Comparison of ENCODE assay signal across 36 cellular contexts in the genomic region with DNA sequence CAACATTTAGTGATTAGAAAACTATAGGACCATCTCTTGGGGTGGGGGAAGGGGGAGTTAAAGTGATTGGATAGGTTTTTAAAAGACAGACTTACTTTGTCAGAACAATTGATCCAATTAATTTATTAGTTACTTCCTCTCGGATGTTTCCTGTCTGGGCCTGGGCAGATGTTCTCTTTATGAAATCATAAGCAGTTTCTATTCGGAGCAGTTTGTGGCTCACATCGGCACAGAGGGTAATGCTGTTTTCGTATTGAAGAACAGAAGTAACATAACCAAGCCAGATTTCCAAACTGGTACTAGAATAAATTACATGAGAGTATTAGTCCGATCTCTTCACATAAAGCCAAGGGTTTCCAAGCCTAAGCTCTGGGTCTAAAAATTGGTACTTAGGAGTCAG. TPM values are rescaled to one million over a fixed set of nuclear protein-coding genes. Genes with fewer than 3 reads are reported as not detected.
"Had no signal": no experiment of that assay in that cellular context is flagged by ENCODE, and none has a peak within 500 bp of the region (broad histone marks: within the 10 kb centered on the region; RNA-seq: fewer than 3 reads in every experiment).

No MANE protein-coding gene starts in this region.

- H3K4me2 ChIP-seq: PC-9, SK-N-SH had no signal

- ATAC-seq: activated naive CD4-positive, alpha-beta T cell treated with anti-CD3 and anti-CD28 coated beads, Interleukin-2, amount 50 U/mL, for 72 hours; activated T-cell treated with anti-CD3 and anti-CD28 coated beads, Interleukin-2, amount 50 U/mL, for 4 hours; body of pancreas; WTC11 had no signal

- H3K27me3 ChIP-seq: adrenal gland, body of pancreas, breast epithelium had no signal

- DNase-seq: activated CD4-positive, alpha-beta memory T cell treated with anti-CD3 and anti-CD28 coated beads for 36 hours; activated CD4-positive, alpha-beta T cell treated with anti-CD3 and anti-CD28 coated beads for 4 hours; activated CD4-positive, alpha-beta T cell treated with anti-CD3 and anti-CD28 coated beads, Interleukin-2, amount 50 U/mL, for 1 hour; activated CD4-positive, CD25-positive, alpha-beta regulatory T cell treated with anti-CD3 and anti-CD28 coated beads, Interleukin-2, amount 50 U/mL, for 72 hours; activated CD8-positive, alpha-beta memory T cell treated with anti-CD3 and anti-CD28 coated beads, Interleukin-2, amount 50 U/mL, for 4 hours; activated gamma-delta T cell treated with Interleukin-2 at 50 U/mL for 16 hours; activated naive CD4-positive, alpha-beta T cell treated with anti-CD3 and anti-CD28 coated beads for 36 hours; activated T-cell treated with anti-CD3 and anti-CD28 coated beads for 4 hours; activated T-cell treated with anti-CD3 and anti-CD28 coated beads, Interleukin-2, amount 50 U/mL, for 4 hours; body of pancreas; NCI-H1105; NCI-H1417 treated with DMSO at 0.1 percent for 48 hours; NCI-H187 treated with DMSO at 0.1 percent for 48 hours; NCI-H2081; NCI-H2171 treated with DMSO at 0.1 percent for 48 hours; NCI-H2227 treated with DMSO at 0.1 percent for 48 hours; NCI-H446; NCI-H510A treated with DMSO at 0.1 percent for 48 hours; NCI-H526 treated with DMSO at 0.1 percent for 48 hours; NCI-H774; NK-92 treated with Interleukin-12 subunit alpha and Interleukin-12 subunit beta, amount 100 ng/mL, for 24 hours; PC-9; SHP77; SK-N-SH had no signal

- H2AFZ ChIP-seq: PC-9 had no signal

- H3K4me3 ChIP-seq: adrenal gland, body of pancreas, breast epithelium, PC-9, SJSA1 had no signal

- H3K9ac ChIP-seq: SK-N-SH had no signal

- H3K36me3 ChIP-seq: adrenal gland, breast epithelium, SJSA1 had no signal

- H3K27ac ChIP-seq: body of pancreas, breast epithelium, PC-9, SJSA1 had no signal

- FAIRE-seq: astrocyte, RCC 7860, TTC549 had no signal

- H3K9me3 ChIP-seq: adrenal gland, body of pancreas, breast epithelium, SJSA1, SK-N-SH had no signal

- H3K4me1 ChIP-seq: body of pancreas, breast epithelium, SJSA1 had no signal

RNA-seq across cellular contexts. Expression of a gene that starts 20.6 kb away (rescaled TPM):
- total RNA-seq: activated CD4-positive, alpha-beta memory T cell treated with anti-CD3 and anti-CD28 coated beads for 36 hours; activated naive CD4-positive, alpha-beta T cell treated with anti-CD3 and anti-CD28 coated beads for 36 hours; activated naive CD4-positive, alpha-beta T cell treated with anti-CD3 and anti-CD28 coated beads, Interleukin-2, amount 50 U/mL, for 72 hours; activated T-cell treated with anti-CD3 and anti-CD28 coated beads, Interleukin-2, amount 50 U/mL, for 4 hours; activated T-helper 1 cell treated with anti-CD3 and anti-CD28 coated beads, Interleukin-12 subunit alpha, Interleukin-12 subunit beta, Interleukin-2, Interleukin-4 antibody, amounts not matched to agents 30 ng/mL and 10 ng/mL and 1 ng/mL, durations not matched to agents 14 hours and 24 hours and 36 hours; adrenal gland; astrocyte; body of pancreas; breast epithelium; cardiac septum; M059J; OCI-LY7; PC-9; SJSA1 had no signal
- polyA plus RNA-seq: adrenal gland, SK-N-SH had no signal

RNA-seq across cellular contexts. Expression of a gene that starts 52.1 kb away (rescaled TPM):
- total RNA-seq: M059J, OCI-LY7, SJSA1 had no signal
